8 cellular contexts compared by ENCODE assay signal in genomic region chr18:34978953-34979608, GRCh38.
DNase-seq lines count a peak whose midpoint lies in the region; ATAC-seq, FAIRE-seq and TF ChIP-seq lines count a peak whose summit lies in the region.

No MANE protein-coding gene starts in this region.

- H3K4me3 ChIP-seq in kidney (ENCODE audit: low read length in 2 of 2), result peak overlapping the region; percentile 78

- peaks cover 0 to 9% of the 10 kb centered on the region in 2 donors for H3K4me1 ChIP-seq in kidney (ENCODE audit: control insufficient read depth in 1 of 2, insufficient read depth in 1 of 2, low read depth in 1 of 2, low read length in 2 of 2)

- TF ChIP-seq CTCF in kidney (IDR thresholded peaks at IDR 0.05; ENCODE audit: borderline replicate concordance, extremely low read depth, insufficient read depth), result no peak

- FAIRE-seq in kidney (lab: Jason Lieb, UNC), result peak; percentile 83

- peak overlapping the region; percentile 2 to 23 for H3K27ac ChIP-seq in kidney (ENCODE audit: low read depth in 2 of 2, low read length in 2 of 2)

- H3K36me3 ChIP-seq in kidney (ENCODE audit: control insufficient read depth in 1 of 2, insufficient read depth in 2 of 2, low read length in 2 of 2), result no peaks in the 10 kb centered on the region

- peak overlapping the region in 1 of 2 donors; percentile 76 for H3K9ac ChIP-seq in kidney (ENCODE audit: low read length in 2 of 2)

- peak; percentile 95 for DNase-seq in DMS153 (lab: John Stamatoyannopoulos, UW)
- peak; percentile 66 for DNase-seq in NCI-H2227 (lab: John Stamatoyannopoulos, UW; ENCODE audit: unreplicated experiment)
- peak; percentile 62 for DNase-seq in activated CD4-positive, alpha-beta T cell treated with anti-CD3 and anti-CD28 coated beads for 1 hour
- DNase-seq in cerebellum (ENCODE audit: low spot score), result peak; percentile 48
- DNase-seq in kidney, result peak; percentile 77
- DNase-seq in stimulated activated CD4-positive, alpha-beta T cell treated with anti-CD3 and anti-CD28 coated beads, Interleukin-12 subunit alpha, Interleukin-12 subunit beta, amount 100 ng/mL, for 24 hours (ENCODE audit: low read depth in 2 of 2), result peak; percentile 64 to 75

- intact Hi-C loops in kidney (cut with DNase I), result no loop called here

- ATAC-seq in HG02798 (IDR thresholded peaks at IDR 0.05; ENCODE audit: poor library complexity, unreplicated experiment) (peak; percentile 28), HG02970 (IDR thresholded peaks at IDR 0.05; ENCODE audit: low FRiP score, unreplicated experiment) (no peak)

- H3K9me3 ChIP-seq in kidney (ENCODE audit: control insufficient read depth in 1 of 2, low read length in 2 of 2), result no peaks in the 10 kb centered on the region
